Comparison of ENCODE assay signal across 8 cellular contexts in the genomic region with DNA sequence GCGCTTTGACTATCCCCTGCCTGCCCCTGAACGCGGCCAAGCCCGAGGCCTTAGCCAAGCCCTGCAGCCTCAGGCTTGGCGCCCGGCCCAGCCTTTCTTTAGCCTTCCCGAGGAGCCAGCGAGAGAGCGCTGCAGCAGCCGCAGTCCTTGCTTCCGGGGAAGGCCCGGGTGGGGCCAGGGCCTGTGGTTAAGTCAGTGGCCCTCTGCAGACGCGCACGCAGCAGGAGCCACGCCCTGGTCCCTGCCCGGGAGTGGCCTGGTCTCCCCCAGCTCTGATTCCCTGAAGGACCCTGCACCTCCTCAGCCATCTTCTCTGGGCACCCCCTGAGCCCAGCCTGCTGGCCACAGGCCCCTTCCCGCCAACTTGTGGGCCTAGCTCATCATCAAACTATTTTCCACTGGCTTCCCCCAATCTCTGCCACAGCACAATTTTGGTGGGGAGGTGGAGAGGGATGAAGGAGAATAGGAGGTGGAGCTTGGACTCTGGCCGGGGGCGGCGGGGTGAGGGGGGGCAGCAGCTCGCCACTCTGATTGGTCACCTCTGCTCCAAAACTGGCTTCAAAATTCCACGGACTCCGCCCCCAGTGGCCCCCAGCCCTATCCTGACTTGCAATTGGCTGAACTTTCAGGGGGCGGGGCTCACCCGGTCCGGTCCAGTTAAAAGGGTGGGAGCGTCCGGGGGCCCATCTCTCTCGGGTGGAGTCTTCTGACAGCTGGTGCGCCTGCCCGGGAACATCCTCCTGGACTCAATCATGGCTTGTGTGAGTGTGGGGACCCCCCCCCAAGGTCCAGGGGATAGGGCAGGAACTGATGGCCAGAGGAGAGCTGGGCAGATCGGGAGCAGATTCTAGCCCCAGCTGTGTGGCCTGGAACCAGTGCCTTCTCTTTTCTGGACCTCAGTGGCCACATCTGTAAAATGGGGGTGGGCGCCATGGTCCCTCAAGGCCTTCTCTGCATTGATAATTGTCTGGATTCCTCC. TPM values are rescaled to one million over a fixed set of nuclear protein-coding genes. Genes with fewer than 3 reads are reported as not detected.
DNase-seq lines count a peak whose midpoint lies in the region; ATAC-seq and TF ChIP-seq lines count a peak whose summit lies in the region.

A gene (plus strand): TSS at position 686 of the 979 bp plus-strand sequence. CDS start 67 bp downstream, at position 753.

- peaks cover 26% of the 10 kb centered on the region for H3K36me3 ChIP-seq in lower lobe of right lung

- intact Hi-C loops in lower lobe of right lung (cut with DNase I) = no loop called here

- TF ChIP-seq CTCF in GM12864 (IDR thresholded peaks at IDR 0.05; ENCODE audit: low read depth, low read length, missing control alignments) (no peak), lower lobe of right lung (IDR thresholded peaks at IDR 0.05) (peak; percentile 14)

- peaks cover 50% of the 10 kb centered on the region for H3K4me1 ChIP-seq in lower lobe of right lung

- H3K9me3 ChIP-seq in lower lobe of right lung = no peaks in the 10 kb centered on the region

- no peaks in the 10 kb centered on the region for H3K27me3 ChIP-seq in lower lobe of right lung (ENCODE audit: low read depth)

- peak; percentile 59 for ATAC-seq in HG02678 (IDR thresholded peaks at IDR 0.05; ENCODE audit: unreplicated experiment)
- peak; percentile 88 to 93 for ATAC-seq in lower lobe of right lung
- no peak for ATAC-seq in GM18519 (IDR thresholded peaks at IDR 0.05; ENCODE audit: low FRiP score, unreplicated experiment)

- peak within 1 kb of the TSS; percentile 85 for H3K27ac ChIP-seq in lower lobe of right lung

- peak; percentile 57 for DNase-seq in GM12864 (ENCODE audit: low read depth)
- DNase-seq in NCI-H460 (ENCODE audit: extremely low read depth, low read depth) = peak; percentile 88
- DNase-seq in activated CD4-positive, alpha-beta T cell treated with anti-CD3 and anti-CD28 coated beads, Interleukin-2, amount 50 U/mL, for 48 hours = peak; percentile 82 to 88
- peak; percentile 22 for DNase-seq in effector CD8-positive, alpha-beta T cell (lab: John Stamatoyannopoulos, UW)
- peak; percentile 96 for DNase-seq in lower lobe of right lung
- DNase-seq in stimulated activated CD8-positive, alpha-beta memory T cell treated with anti-CD3 and anti-CD28 coated beads, Interleukin-12 subunit alpha, Interleukin-12 subunit beta, amount 100 ng/mL, for 4 hours (ENCODE audit: low read depth) = peak; percentile 42

- peak within 1 kb of the TSS; percentile 78 for H3K4me3 ChIP-seq in GM12864 (ENCODE audit: low read depth, low read length)
- H3K4me3 ChIP-seq in lower lobe of right lung = peak within 1 kb of the TSS; percentile 69

RNA-seq across cellular contexts. Expression of the gene that starts here (rescaled TPM):
- total RNA-seq in NCI-H460 (2014; rRNA removed; shearing (Covaris generic)) = 742 and 842 TPM in 2 replicates
- polyA plus RNA-seq in NCI-H460 (2014; cell fraction: nucleus; rRNA removed) = 498 and 1,078 TPM in 2 replicates
- 425 TPM for total RNA-seq in lower lobe of right lung

Comparison
In these comparisons a context has a peak if more than half of its experiments do, and no peak if none do; other contexts are left out.
1. DNase-seq: peak in every context shown above with its lines; median percentile 96 in lower lobe of right lung; 88 in NCI-H460; 85 in activated CD4-positive, alpha-beta T cell treated with anti-CD3 and anti-CD28 coated beads, Interleukin-2, amount 50 U/mL, for 48 hours; 57 in GM12864; 42 in stimulated activated CD8-positive, alpha-beta memory T cell treated with anti-CD3 and anti-CD28 coated beads, Interleukin-12 subunit alpha, Interleukin-12 subunit beta, amount 100 ng/mL, for 4 hours; 22 in effector CD8-positive, alpha-beta T cell.